1 cellular context compared by ENCODE assay signal in the genomic region with DNA sequence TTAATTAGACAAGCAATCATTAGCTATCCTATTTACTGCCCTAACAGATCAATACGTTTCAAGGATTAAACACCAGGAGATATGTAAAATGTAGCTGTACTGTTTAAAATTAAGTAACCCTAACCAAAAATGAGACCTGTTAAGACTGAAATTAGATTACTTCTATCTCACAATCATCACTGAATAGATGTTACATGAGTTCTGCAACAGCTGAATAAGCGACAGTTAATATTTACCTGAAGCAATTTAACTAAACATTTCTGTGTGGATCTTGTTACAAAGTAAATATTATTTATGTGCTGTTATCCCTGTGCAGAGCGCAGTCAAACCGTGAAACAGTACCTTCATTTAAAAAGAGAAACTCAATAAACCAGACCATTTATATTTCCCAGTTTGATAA.
TF ChIP-seq lines count a peak whose summit lies in the region.

No MANE protein-coding gene starts in this region.

TF ChIP-seq in HepG2, 621 proteins besides CTCF, POLR2A, EP300 and RAD21 (continued from another document and continues in another):
- TF ChIP-seq CSRNP2 (CRISPR knock-in tag; conservative IDR thresholded peaks at IDR 0.05; ENCODE audit: low read depth) (no peak), YY1 (IDR thresholded peaks at IDR 0.05; ENCODE audit: insufficient read depth, insufficient replicate concordance, low read depth, low read length) (no peak), CHD2 (IDR thresholded peaks at IDR 0.05; ENCODE audit: low read depth, low read length) (no peak), FOXP1 (IDR thresholded peaks at IDR 0.05) (no peak), FOXP1 (CRISPR knock-in tag; IDR thresholded peaks at IDR 0.05) (peak; percentile 72), FOXO1 (CRISPR knock-in tag; IDR thresholded peaks at IDR 0.05) (peak; percentile 19; the same call in 1 of the 2 replicates), GATAD2A (CRISPR knock-in tag; IDR thresholded peaks at IDR 0.05) (peak; percentile 78), ZEB1 (IDR thresholded peaks at IDR 0.05; ENCODE audit: insufficient replicate concordance, low read depth) (no peak), ARID3A (IDR thresholded peaks at IDR 0.05; ENCODE audit: low read depth, low read length) (peak; percentile 82), ZNF382 (CRISPR knock-in tag; IDR thresholded peaks at IDR 0.05; ENCODE audit: borderline replicate concordance) (no peak), ZNF17 (CRISPR knock-in tag; IDR thresholded peaks at IDR 0.05) (no peak), ZNF331 (CRISPR knock-in tag; IDR thresholded peaks at IDR 0.05) (peak; percentile 79; the same call in 1 of the 2 replicates), DMAP1 (CRISPR knock-in tag; IDR thresholded peaks at IDR 0.05) (no peak), MED1 (CRISPR knock-in tag; IDR thresholded peaks at IDR 0.05) (peak; percentile 32; the same call in 1 of the 2 replicates), ISL2 (CRISPR knock-in tag; IDR thresholded peaks at IDR 0.05) (0 out of 2 replicates have a peak, but pooled peaks have one; percentile 31), NR2F2 (IDR thresholded peaks at IDR 0.05; ENCODE audit: borderline replicate concordance, low read depth) (no peak), ZNF652 (CRISPR knock-in tag; IDR thresholded peaks at IDR 0.05; ENCODE audit: borderline replicate concordance, low read depth) (no peak), RCOR2 (CRISPR knock-in tag; IDR thresholded peaks at IDR 0.05) (peak; percentile 31; the same call in 1 of the 2 replicates), ZNF607 (CRISPR knock-in tag; IDR thresholded peaks at IDR 0.05; ENCODE audit: borderline replicate concordance) (no peak), MYPOP (CRISPR knock-in tag; IDR thresholded peaks at IDR 0.05) (no peak), ADNP (CRISPR knock-in tag; IDR thresholded peaks at IDR 0.05) (no peak), DRAP1 (CRISPR knock-in tag; IDR thresholded peaks at IDR 0.05) (peak; percentile 12; the same call in 1 of the 2 replicates), ZNF609 (CRISPR knock-in tag; IDR thresholded peaks at IDR 0.05; ENCODE audit: borderline replicate concordance) (peak; percentile 90), HBP1 (CRISPR knock-in tag; IDR thresholded peaks at IDR 0.05; ENCODE audit: low read depth) (no peak), FOXK1 (CRISPR knock-in tag; IDR thresholded peaks at IDR 0.05; ENCODE audit: borderline replicate concordance, low read depth) (no peak), FOXA3 (CRISPR knock-in tag; IDR thresholded peaks at IDR 0.05) (peak; percentile 95)
- TF ChIP-seq, protein P1, sequence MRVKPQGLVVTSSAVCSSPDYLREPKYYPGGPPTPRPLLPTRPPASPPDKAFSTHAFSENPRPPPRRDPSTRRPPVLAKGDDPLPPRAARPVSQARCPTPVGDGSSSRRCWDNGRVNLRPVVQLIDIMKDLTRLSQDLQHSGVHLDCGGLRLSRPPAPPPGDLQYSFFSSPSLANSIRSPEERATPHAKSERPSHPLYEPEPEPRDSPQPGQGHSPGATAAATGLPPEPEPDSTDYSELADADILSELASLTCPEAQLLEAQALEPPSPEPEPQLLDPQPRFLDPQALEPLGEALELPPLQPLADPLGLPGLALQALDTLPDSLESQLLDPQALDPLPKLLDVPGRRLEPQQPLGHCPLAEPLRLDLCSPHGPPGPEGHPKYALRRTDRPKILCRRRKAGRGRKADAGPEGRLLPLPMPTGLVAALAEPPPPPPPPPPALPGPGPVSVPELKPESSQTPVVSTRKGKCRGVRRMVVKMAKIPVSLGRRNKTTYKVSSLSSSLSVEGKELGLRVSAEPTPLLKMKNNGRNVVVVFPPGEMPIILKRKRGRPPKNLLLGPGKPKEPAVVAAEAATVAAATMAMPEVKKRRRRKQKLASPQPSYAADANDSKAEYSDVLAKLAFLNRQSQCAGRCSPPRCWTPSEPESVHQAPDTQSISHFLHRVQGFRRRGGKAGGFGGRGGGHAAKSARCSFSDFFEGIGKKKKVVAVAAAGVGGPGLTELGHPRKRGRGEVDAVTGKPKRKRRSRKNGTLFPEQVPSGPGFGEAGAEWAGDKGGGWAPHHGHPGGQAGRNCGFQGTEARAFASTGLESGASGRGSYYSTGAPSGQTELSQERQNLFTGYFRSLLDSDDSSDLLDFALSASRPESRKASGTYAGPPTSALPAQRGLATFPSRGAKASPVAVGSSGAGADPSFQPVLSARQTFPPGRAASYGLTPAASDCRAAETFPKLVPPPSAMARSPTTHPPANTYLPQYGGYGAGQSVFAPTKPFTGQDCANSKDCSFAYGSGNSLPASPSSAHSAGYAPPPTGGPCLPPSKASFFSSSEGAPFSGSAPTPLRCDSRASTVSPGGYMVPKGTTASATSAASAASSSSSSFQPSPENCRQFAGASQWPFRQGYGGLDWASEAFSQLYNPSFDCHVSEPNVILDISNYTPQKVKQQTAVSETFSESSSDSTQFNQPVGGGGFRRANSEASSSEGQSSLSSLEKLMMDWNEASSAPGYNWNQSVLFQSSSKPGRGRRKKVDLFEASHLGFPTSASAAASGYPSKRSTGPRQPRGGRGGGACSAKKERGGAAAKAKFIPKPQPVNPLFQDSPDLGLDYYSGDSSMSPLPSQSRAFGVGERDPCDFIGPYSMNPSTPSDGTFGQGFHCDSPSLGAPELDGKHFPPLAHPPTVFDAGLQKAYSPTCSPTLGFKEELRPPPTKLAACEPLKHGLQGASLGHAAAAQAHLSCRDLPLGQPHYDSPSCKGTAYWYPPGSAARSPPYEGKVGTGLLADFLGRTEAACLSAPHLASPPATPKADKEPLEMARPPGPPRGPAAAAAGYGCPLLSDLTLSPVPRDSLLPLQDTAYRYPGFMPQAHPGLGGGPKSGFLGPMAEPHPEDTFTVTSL (CRISPR knock-in tag; IDR thresholded peaks at IDR 0.05; ENCODE audit: borderline replicate concordance), result peak; percentile 82; the same call in 1 of the 2 replicates
- TF ChIP-seq, protein P2, sequence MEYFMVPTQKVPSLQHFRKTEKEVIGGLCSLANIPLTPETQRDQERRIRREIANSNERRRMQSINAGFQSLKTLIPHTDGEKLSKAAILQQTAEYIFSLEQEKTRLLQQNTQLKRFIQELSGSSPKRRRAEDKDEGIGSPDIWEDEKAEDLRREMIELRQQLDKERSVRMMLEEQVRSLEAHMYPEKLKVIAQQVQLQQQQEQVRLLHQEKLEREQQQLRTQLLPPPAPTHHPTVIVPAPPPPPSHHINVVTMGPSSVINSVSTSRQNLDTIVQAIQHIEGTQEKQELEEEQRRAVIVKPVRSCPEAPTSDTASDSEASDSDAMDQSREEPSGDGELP (IDR thresholded peaks at IDR 0.05; ENCODE audit: borderline replicate concordance, low read depth), result peak; percentile 83
- TF ChIP-seq, protein P3, sequence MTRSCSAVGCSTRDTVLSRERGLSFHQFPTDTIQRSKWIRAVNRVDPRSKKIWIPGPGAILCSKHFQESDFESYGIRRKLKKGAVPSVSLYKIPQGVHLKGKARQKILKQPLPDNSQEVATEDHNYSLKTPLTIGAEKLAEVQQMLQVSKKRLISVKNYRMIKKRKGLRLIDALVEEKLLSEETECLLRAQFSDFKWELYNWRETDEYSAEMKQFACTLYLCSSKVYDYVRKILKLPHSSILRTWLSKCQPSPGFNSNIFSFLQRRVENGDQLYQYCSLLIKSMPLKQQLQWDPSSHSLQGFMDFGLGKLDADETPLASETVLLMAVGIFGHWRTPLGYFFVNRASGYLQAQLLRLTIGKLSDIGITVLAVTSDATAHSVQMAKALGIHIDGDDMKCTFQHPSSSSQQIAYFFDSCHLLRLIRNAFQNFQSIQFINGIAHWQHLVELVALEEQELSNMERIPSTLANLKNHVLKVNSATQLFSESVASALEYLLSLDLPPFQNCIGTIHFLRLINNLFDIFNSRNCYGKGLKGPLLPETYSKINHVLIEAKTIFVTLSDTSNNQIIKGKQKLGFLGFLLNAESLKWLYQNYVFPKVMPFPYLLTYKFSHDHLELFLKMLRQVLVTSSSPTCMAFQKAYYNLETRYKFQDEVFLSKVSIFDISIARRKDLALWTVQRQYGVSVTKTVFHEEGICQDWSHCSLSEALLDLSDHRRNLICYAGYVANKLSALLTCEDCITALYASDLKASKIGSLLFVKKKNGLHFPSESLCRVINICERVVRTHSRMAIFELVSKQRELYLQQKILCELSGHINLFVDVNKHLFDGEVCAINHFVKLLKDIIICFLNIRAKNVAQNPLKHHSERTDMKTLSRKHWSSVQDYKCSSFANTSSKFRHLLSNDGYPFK (CRISPR knock-in tag; IDR thresholded peaks at IDR 0.05; ENCODE audit: borderline replicate concordance), result no peak
